17 cellular contexts compared by ENCODE assay signal in genomic region chr13:50460366-50460765, GRCh38.
DNase-seq lines count a peak whose midpoint lies in the region; ATAC-seq and TF ChIP-seq lines count a peak whose summit lies in the region.
"Had no signal": no experiment of that assay in that cellular context is flagged by ENCODE, and none has a peak within 500 bp of the region (broad histone marks: within the 10 kb centered on the region; RNA-seq: fewer than 3 reads in every experiment).

No MANE protein-coding gene starts in this region.

- CTCF ChIA-PET in IMR-90 (lab: Yijun Ruan, JAX) (no interaction called here), WTC11 (lab: Charles Lee) (no interaction called here)

- DNase-seq in IMR-90 (no peak), NCI-H82 treated with DMSO at 0.1 percent for 48 hours (lab: John Stamatoyannopoulos, UW; ENCODE audit: unreplicated experiment) (peak; percentile 49), WTC11 (ENCODE audit: low spot score) (no peak), immature natural killer cell (no peak), NCI-H345 treated with DMSO at 0.1 percent for 48 hours (lab: John Stamatoyannopoulos, UW; ENCODE audit: unreplicated experiment) (no peak), activated gamma-delta T cell (lab: John Stamatoyannopoulos, UW) (no peak), GDM1 (lab: John Stamatoyannopoulos, UW) (no peak)
- DNase-seq in activated naive CD8-positive, alpha-beta T cell treated with anti-CD3 and anti-CD28 coated beads, Interleukin-2, amount 50 U/mL, for 24 hours: no peak
- DNase-seq: DMS79, MM.1S, NCI-H1048, NCI-H1417 treated with DMSO at 0.1 percent for 48 hours, NCI-H1930, NCI-H446 treated with DMSO at 0.1 percent for 48 hours, NCI-H526 treated with DMSO at 0.1 percent for 48 hours had no signal

- TF ChIP-seq CTCF in IMR-90 (conservative IDR thresholded peaks at IDR 0.05; ENCODE audit: low read depth, low read length) (no peak), WTC11 (IDR thresholded peaks at IDR 0.05) (no peak)

- POLR2A ChIA-PET in IMR-90 (lab: Charles Lee; ENCODE audit: unreplicated experiment) (no interaction called here), WTC11 (lab: Charles Lee) (no interaction called here)

- H3K4me1 Mint-ChIP-seq in WTC11: 0 out of 2 replicates have a peak, but pooled peaks cover 3% of the 10 kb centered on the region
- peaks cover 13 to 24% of the 10 kb centered on the region in 2 donors for H3K4me1 Mint-ChIP-seq in immature natural killer cell
- peaks cover 2% of the 10 kb centered on the region for H3K4me1 Mint-ChIP-seq in activated naive CD8-positive, alpha-beta T cell treated with anti-CD3 and anti-CD28 coated beads, Interleukin-2, amount 50 U/mL, for 24 hours

- H3K79me1 ChIP-seq in IMR-90 (ENCODE audit: low read depth in 1 of 2, low read length in 2 of 2): no peaks in the 10 kb centered on the region

- no peak overlapping the region for H3K18ac ChIP-seq in IMR-90 (ENCODE audit: low read depth, low read length)

- no peaks in the 10 kb centered on the region for H3K9me1 ChIP-seq in IMR-90 (ENCODE audit: insufficient read depth, low read length)

- H3K27me3 Mint-ChIP-seq in WTC11 (ENCODE audit: low read depth) (no peaks in the 10 kb centered on the region), immature natural killer cell (ENCODE audit: low read depth in 3 of 3) (peaks cover 0 to 4% (median 3%) of the 10 kb centered on the region in 3 donors)
- H3K27me3 Mint-ChIP-seq in activated naive CD8-positive, alpha-beta T cell treated with anti-CD3 and anti-CD28 coated beads, Interleukin-2, amount 50 U/mL, for 24 hours: peaks cover 3% of the 10 kb centered on the region

- in situ Hi-C loops in IMR-90 (cut with MboI; ENCODE audit: low sequenced_read_pairs): no loop called here

- H2AFZ ChIP-seq in IMR-90 (replicated peaks; ENCODE audit: low read length, poor library complexity): no peak overlapping the region

- H3K4me3 ChIP-seq in IMR-90 (ENCODE audit: insufficient read depth, low read depth, low read length): no peak overlapping the region

- H3K27ac ChIP-seq in IMR-90 (ENCODE audit: insufficient read depth, low read length): no peak overlapping the region

- intact Hi-C loops in IMR-90 (cut with micrococcal nuclease): no loop called here

- H3K9me3 ChIP-seq in IMR-90 (ENCODE audit: control insufficient read depth, insufficient read depth, low read length): no peaks in the 10 kb centered on the region

- H2AK5ac ChIP-seq in IMR-90 (ENCODE audit: low read depth, low read length): no peak overlapping the region

- peak overlapping the region; percentile 6; the same call in 1 of the 2 replicates for H3K27ac Mint-ChIP-seq in WTC11
- peak overlapping the region in 2 of 6 donors; percentile 1 to 6 for H3K27ac Mint-ChIP-seq in immature natural killer cell
- no peak overlapping the region for H3K27ac Mint-ChIP-seq in activated naive CD8-positive, alpha-beta T cell treated with anti-CD3 and anti-CD28 coated beads, Interleukin-2, amount 50 U/mL, for 24 hours

- no peak overlapping the region for H2BK5ac ChIP-seq in IMR-90 (ENCODE audit: low read depth, low read length, poor library complexity, severe bottlenecking)

- no peak overlapping the region for H4K8ac ChIP-seq in IMR-90 (ENCODE audit: low read depth in 2 of 2, low read length in 2 of 2)

- H3K36me3 ChIP-seq in IMR-90 (ENCODE audit: control insufficient read depth, insufficient read depth, low read length): no peaks in the 10 kb centered on the region

- H3K4me2 ChIP-seq in IMR-90 (ENCODE audit: low read depth, low read length): no peak overlapping the region

- BruUV-seq in IMR-90 (replicated peaks; lab: Mats Ljungman, UMichigan): no TSS peak

- WGBS in IMR-90 (ENCODE audit: extremely low coverage in 2 of 2, insufficient read length in 1 of 2), 2 experiments: no CpG with 5 or more reads among the region's 1 CpG

- no peak overlapping the region for H2BK20ac ChIP-seq in IMR-90 (ENCODE audit: low read depth, low read length)

- no peak for TF ChIP-seq POLR2A in IMR-90 (IDR thresholded peaks at IDR 0.05; ENCODE audit: low read depth, low read length)

- dilution Hi-C loops in IMR-90 (cut with HindIII; ENCODE audit: low sequenced_read_pairs, unreplicated experiment): no loop called here

- H3K56ac ChIP-seq in IMR-90 (ENCODE audit: extremely low read depth, insufficient read depth, low read length): no peak overlapping the region

- H3K4me1 ChIP-seq in IMR-90 (ENCODE audit: control insufficient read depth, insufficient read depth, low read length): peaks cover 2% of the 10 kb centered on the region; the same call in 1 of the 2 replicates

- no peaks in the 10 kb centered on the region; the same call in 1 of the 2 replicates for H3K27me3 ChIP-seq in IMR-90 (ENCODE audit: control insufficient read depth, insufficient read depth, low read length)

- no peak overlapping the region for H3K14ac ChIP-seq in IMR-90 (replicated peaks; ENCODE audit: low read depth, low read length)

- no peaks in the 10 kb centered on the region for H4K20me1 ChIP-seq in IMR-90 (ENCODE audit: insufficient read depth, low read length)

- H4K91ac ChIP-seq in IMR-90 (ENCODE audit: insufficient read depth, low read depth, low read length): no peak overlapping the region

- ATAC-seq in IMR-90 (ENCODE audit: low read depth) (no peak), WTC11 (no peak)
- no peak for ATAC-seq in activated naive CD8-positive, alpha-beta T cell treated with anti-CD3 and anti-CD28 coated beads, Interleukin-2, amount 50 U/mL, for 24 hours
- ATAC-seq: Panc1, SK-N-SH treated with all-trans-retinoic acid at 6 μM for 48 hours had no signal

- no peak overlapping the region for H3K9ac ChIP-seq in IMR-90 (ENCODE audit: low read depth, low read length)

- H3K9me3 Mint-ChIP-seq in WTC11 (no peaks in the 10 kb centered on the region), immature natural killer cell (no peaks in the 10 kb centered on the region)
- no peaks in the 10 kb centered on the region for H3K9me3 Mint-ChIP-seq in activated naive CD8-positive, alpha-beta T cell treated with anti-CD3 and anti-CD28 coated beads, Interleukin-2, amount 50 U/mL, for 24 hours

- H2BK15ac ChIP-seq in IMR-90 (ENCODE audit: low read depth, low read length): peak overlapping the region; percentile 74; the same call in 1 of the 3 replicates

- no peak overlapping the region for H2AK9ac ChIP-seq in IMR-90 (replicated peaks; ENCODE audit: low read depth, low read length, poor library complexity)

- H3K4me3 Mint-ChIP-seq in WTC11 (no peak overlapping the region), immature natural killer cell (peak overlapping the region; percentile 18 to 74 (median 58))
- H3K4me3 Mint-ChIP-seq in activated naive CD8-positive, alpha-beta T cell treated with anti-CD3 and anti-CD28 coated beads, Interleukin-2, amount 50 U/mL, for 24 hours: no peak overlapping the region

- no peak overlapping the region for H2BK120ac ChIP-seq in IMR-90 (ENCODE audit: low read depth, low read length)

- no peak overlapping the region for H3K4ac ChIP-seq in IMR-90 (ENCODE audit: low read depth, low read length)

- no peaks in the 10 kb centered on the region for H3K36me3 Mint-ChIP-seq in WTC11
- H3K36me3 Mint-ChIP-seq in immature natural killer cell: peaks cover 0 to 3% (median 0%) of the 10 kb centered on the region in 3 donors
- H3K36me3 Mint-ChIP-seq in activated naive CD8-positive, alpha-beta T cell treated with anti-CD3 and anti-CD28 coated beads, Interleukin-2, amount 50 U/mL, for 24 hours (ENCODE audit: low read depth): no peaks in the 10 kb centered on the region

- no peak overlapping the region for H3K23ac ChIP-seq in IMR-90 (ENCODE audit: low read depth, low read length)

- TF ChIP-seq RAD21 in IMR-90 (IDR thresholded peaks at IDR 0.05; ENCODE audit: low read length): no peak

- no peak overlapping the region for H4K5ac ChIP-seq in IMR-90 (ENCODE audit: low read depth, low read length)

TF ChIP-seq in IMR-90, 13 proteins besides CTCF, POLR2A, EP300 and RAD21:
- TF ChIP-seq SMC3 (IDR thresholded peaks at IDR 0.05; ENCODE audit: low read depth, low read length): no peak
- no peak for TF ChIP-seq NFE2L2 (IDR thresholded peaks at IDR 0.05; ENCODE audit: low read depth, low read length)
- TF ChIP-seq, protein P1, sequence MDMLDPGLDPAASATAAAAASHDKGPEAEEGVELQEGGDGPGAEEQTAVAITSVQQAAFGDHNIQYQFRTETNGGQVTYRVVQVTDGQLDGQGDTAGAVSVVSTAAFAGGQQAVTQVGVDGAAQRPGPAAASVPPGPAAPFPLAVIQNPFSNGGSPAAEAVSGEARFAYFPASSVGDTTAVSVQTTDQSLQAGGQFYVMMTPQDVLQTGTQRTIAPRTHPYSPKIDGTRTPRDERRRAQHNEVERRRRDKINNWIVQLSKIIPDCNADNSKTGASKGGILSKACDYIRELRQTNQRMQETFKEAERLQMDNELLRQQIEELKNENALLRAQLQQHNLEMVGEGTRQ (IDR thresholded peaks at IDR 0.05; ENCODE audit: low read depth, low read length): no peak
- no peak for TF ChIP-seq CEBPB (IDR thresholded peaks at IDR 0.05; ENCODE audit: low read depth, low read length)
- TF ChIP-seq MXI1 (IDR thresholded peaks at IDR 0.05; ENCODE audit: borderline replicate concordance, low read depth, low read length): no peak

TF ChIP-seq in WTC11, 78 proteins besides CTCF, POLR2A, EP300 and RAD21 (continues in another document):
- TF ChIP-seq FOXK1 (CRISPR knock-in tag; IDR thresholded peaks at IDR 0.05): no peak
- no peak for TF ChIP-seq SMAD4 (CRISPR knock-in tag; IDR thresholded peaks at IDR 0.05)

Comparison
In these comparisons a context has a peak if more than half of its experiments do, and no peak if none do; other contexts are left out.
1. H3K4me3 Mint-ChIP-seq: peak in immature natural killer cell (5 of 5); none in WTC11 (single experiment) and activated naive CD8-positive, alpha-beta T cell treated with anti-CD3 and anti-CD28 coated beads, Interleukin-2, amount 50 U/mL, for 24 hours (single experiment).